In genomic region chr17:3897731-3898130, GRCh38 we compare ENCODE assay signal across 16 cellular contexts. TPM values are rescaled to one million over a fixed set of nuclear protein-coding genes. Genes with fewer than 3 reads are reported as not detected.
A peak's percentile ranks its signal among the peaks of the same experiment; 100 is the strongest.
DNase-seq lines count a peak whose midpoint lies in the region; ATAC-seq and TF ChIP-seq lines count a peak whose summit lies in the region.
"Had no signal": no experiment of that assay in that cellular context is flagged by ENCODE, and none has a peak within 500 bp of the region (broad histone marks: within the 10 kb centered on the region; RNA-seq: fewer than 3 reads in every experiment).

No MANE protein-coding gene starts in this region.

- H3K36me3 ChIP-seq in mesenchymal stem cell (ENCODE audit: control insufficient read depth in 1 of 2, insufficient read depth in 2 of 2, low read depth in 1 of 2, low read length in 2 of 2) = no peaks in the 10 kb centered on the region

- H3K4ac ChIP-seq in mesenchymal stem cell (ENCODE audit: low read depth in 1 of 2, low read length in 2 of 2) = no peak overlapping the region

- H2AFZ ChIP-seq in mesenchymal stem cell (ENCODE audit: low read depth, low read length) = no peak overlapping the region
- H2AFZ ChIP-seq: GM23248 had no signal

- H2BK5ac ChIP-seq in mesenchymal stem cell (ENCODE audit: low read depth, low read length, poor library complexity, severe bottlenecking) = no peak overlapping the region

- 99% methylated on average over 7 of the region's 12 CpGs for WGBS in mesenchymal stem cell

- H4K91ac ChIP-seq in mesenchymal stem cell (ENCODE audit: low read length) = no peak overlapping the region

- H2AK5ac ChIP-seq in mesenchymal stem cell (ENCODE audit: low read length, severe bottlenecking) = no peak overlapping the region

- no peak overlapping the region for H2BK120ac ChIP-seq in mesenchymal stem cell (ENCODE audit: low read depth, low read length)

- peak overlapping the region; percentile 50 for H3K27ac Mint-ChIP-seq in stimulated activated effector memory CD8-positive, alpha-beta T cell treated with anti-CD3 and anti-CD28 coated beads, Interleukin-12 subunit alpha, Interleukin-12 subunit beta, amount 100 ng/mL, for 72 hours
- H3K27ac Mint-ChIP-seq: B cell; CD4-positive, CD25-positive, alpha-beta regulatory T cell; CD8-positive, alpha-beta T cell had no signal

- no peak overlapping the region for H3K14ac ChIP-seq in mesenchymal stem cell (ENCODE audit: low read length in 2 of 2)

- no peak overlapping the region for H3K18ac ChIP-seq in mesenchymal stem cell (ENCODE audit: low read depth in 1 of 2, low read length in 2 of 2)

- peak overlapping the region; percentile 44 for H2BK15ac ChIP-seq in mesenchymal stem cell (ENCODE audit: low read depth, poor library complexity, severe bottlenecking)

- H3K27me3 ChIP-seq in mesenchymal stem cell (ENCODE audit: control insufficient read depth in 1 of 2, insufficient read depth in 1 of 2, low read length in 2 of 2) = peaks cover 0 to 23% of the 10 kb centered on the region in 2 experiments

- H3K9me3 ChIP-seq in mesenchymal stem cell (ENCODE audit: control insufficient read depth, low read length) = no peaks in the 10 kb centered on the region
- H3K9me3 ChIP-seq: Caco-2 had no signal

- no peak overlapping the region for H3K4me2 ChIP-seq in mesenchymal stem cell (ENCODE audit: low read length, poor library complexity, severe bottlenecking)

- no peaks in the 10 kb centered on the region for H3K9me3 Mint-ChIP-seq in stimulated activated effector memory CD8-positive, alpha-beta T cell treated with anti-CD3 and anti-CD28 coated beads, Interleukin-12 subunit alpha, Interleukin-12 subunit beta, amount 100 ng/mL, for 72 hours
- H3K9me3 Mint-ChIP-seq: CD4-positive, CD25-positive, alpha-beta regulatory T cell; CD8-positive, alpha-beta T cell had no signal

- H3K4me3 ChIP-seq in mesenchymal stem cell (ENCODE audit: insufficient read depth in 1 of 2, low read depth in 1 of 2, low read length in 2 of 2) = no peak overlapping the region
- H3K4me3 ChIP-seq: GM23248 had no signal

- no peaks in the 10 kb centered on the region for H3K79me1 ChIP-seq in mesenchymal stem cell (replicated peaks; ENCODE audit: low read length, poor library complexity, severe bottlenecking)

- peak overlapping the region; percentile 2 for H4K8ac ChIP-seq in mesenchymal stem cell (ENCODE audit: low read length)

- H3K9ac ChIP-seq in mesenchymal stem cell (ENCODE audit: low read length) = no peak overlapping the region
- H3K9ac ChIP-seq: GM23248 had no signal

- peak overlapping the region in 1 of 2 experiments; percentile 11 for H2BK12ac ChIP-seq in mesenchymal stem cell (ENCODE audit: low read length in 2 of 2)

- no peak for DNase-seq in mesenchymal stem cell
- DNase-seq in stimulated activated effector memory CD8-positive, alpha-beta T cell treated with anti-CD3 and anti-CD28 coated beads, Interleukin-12 subunit alpha, Interleukin-12 subunit beta, amount 100 ng/mL, for 72 hours (ENCODE audit: low spot score in 2 of 2) = no peak
- no peak for DNase-seq in ACHN
- DNase-seq in NCI-H1105 treated with DMSO at 0.1 percent for 48 hours (lab: John Stamatoyannopoulos, UW) = no peak
- no peak for DNase-seq in dedifferentiated amniotic fluid mesenchymal stem cell (ENCODE audit: extremely low spot score)
- DNase-seq: C1 segment of cervical spinal cord; Caco-2; CD4-positive, CD25-positive, alpha-beta regulatory T cell; CD8-positive, alpha-beta T cell; DMS153; DND-41; GM23248; H7 had no signal

- in situ Hi-C loops in ACHN (cut with HindIII; ENCODE audit: low pct_ligation_motif_present, low pct_unique_long_range_greater_than_20kb, low sequenced_read_pairs) = no loop called here

- H3K27ac ChIP-seq in C4-2B = peak overlapping the region; percentile 4; the same call in 1 of the 2 replicates
- H3K27ac ChIP-seq in mesenchymal stem cell (ENCODE audit: low read length, poor library complexity, severe bottlenecking) = no peak overlapping the region
- H3K27ac ChIP-seq: GM23248 had no signal

- peaks cover 9% of the 10 kb centered on the region for H3K36me3 Mint-ChIP-seq in stimulated activated effector memory CD8-positive, alpha-beta T cell treated with anti-CD3 and anti-CD28 coated beads, Interleukin-12 subunit alpha, Interleukin-12 subunit beta, amount 100 ng/mL, for 72 hours
- H3K36me3 Mint-ChIP-seq: CD4-positive, CD25-positive, alpha-beta regulatory T cell; CD8-positive, alpha-beta T cell had no signal

- TF ChIP-seq CTCF in C4-2B (conservative IDR thresholded peaks at IDR 0.05) = no peak

- peaks cover 10% of the 10 kb centered on the region for H3K4me1 Mint-ChIP-seq in stimulated activated effector memory CD8-positive, alpha-beta T cell treated with anti-CD3 and anti-CD28 coated beads, Interleukin-12 subunit alpha, Interleukin-12 subunit beta, amount 100 ng/mL, for 72 hours

- no peak overlapping the region for H3K4me3 Mint-ChIP-seq in stimulated activated effector memory CD8-positive, alpha-beta T cell treated with anti-CD3 and anti-CD28 coated beads, Interleukin-12 subunit alpha, Interleukin-12 subunit beta, amount 100 ng/mL, for 72 hours
- H3K4me3 Mint-ChIP-seq: B cell; CD4-positive, CD25-positive, alpha-beta regulatory T cell; CD8-positive, alpha-beta T cell had no signal

- no peak overlapping the region for H3K23ac ChIP-seq in mesenchymal stem cell (ENCODE audit: low read length in 2 of 2)

- peaks cover 15% of the 10 kb centered on the region for H3K4me1 ChIP-seq in mesenchymal stem cell (ENCODE audit: control insufficient read depth, insufficient read depth, low read depth, low read length)

- ATAC-seq in stimulated activated effector memory CD8-positive, alpha-beta T cell treated with anti-CD3 and anti-CD28 coated beads, Interleukin-12 subunit alpha, Interleukin-12 subunit beta, amount 100 ng/mL, for 72 hours = no peak
- ATAC-seq: CD8-positive, alpha-beta T cell; HCT116 had no signal

RNA-seq across cellular contexts. Expression of gene CAMKK1, which starts 4.9 kb away (rescaled TPM):
- 3.0 TPM for polyA plus RNA-seq in mesenchymal stem cell (2013, experiment 1 of 2)
- polyA plus RNA-seq in mesenchymal stem cell (2013, experiment 2 of 2) = 2.6 TPM

RNA-seq across cellular contexts. Expression of gene P2RX1, which starts 18.5 kb away (rescaled TPM):
- polyA plus RNA-seq in mesenchymal stem cell (2013, experiment 1 of 2) = 0.47 TPM
- 0.49 TPM for polyA plus RNA-seq in mesenchymal stem cell (2013, experiment 2 of 2)
- polyA plus RNA-seq: CD4-positive, CD25-positive, alpha-beta regulatory T cell; GM23248 had no signal

RNA-seq across cellular contexts. Expression of gene NCBP3, which starts 51.7 kb away (rescaled TPM):
- polyA plus RNA-seq in mesenchymal stem cell (2013, experiment 1 of 2) = 20.3 TPM
- polyA plus RNA-seq in mesenchymal stem cell (2013, experiment 2 of 2) = 19.5 TPM
